ENCODE assay signal across 32 cellular contexts in the genomic region with DNA sequence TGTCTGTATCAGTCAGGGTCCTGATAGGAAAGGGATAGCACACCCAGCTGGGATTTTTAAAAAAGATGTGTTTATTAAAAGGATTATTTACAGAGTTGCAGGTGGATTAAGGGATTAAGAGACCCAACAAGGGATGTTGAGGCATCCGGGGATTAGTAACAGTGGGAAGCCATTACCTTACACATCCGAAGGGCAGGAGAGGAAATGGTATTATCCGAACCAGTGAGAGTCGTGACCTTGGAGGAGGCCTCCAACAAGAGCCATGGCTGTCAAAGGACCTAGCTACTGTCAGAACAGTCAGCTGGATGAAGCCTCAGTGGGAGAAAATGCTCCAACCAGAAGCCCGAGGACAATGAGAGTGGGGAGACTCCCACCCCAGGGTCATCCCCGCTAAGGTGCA.
"Had no signal": no experiment of that assay in that cellular context is flagged by ENCODE, and none has a peak within 500 bp of the region (broad histone marks: within the 10 kb centered on the region; RNA-seq: fewer than 3 reads in every experiment).

No MANE protein-coding gene starts in this region.

- H3K27ac ChIP-seq: brain microvascular endothelial cell, coronary artery, epithelial cell of prostate, esophagus squamous epithelium, gastroesophageal sphincter, heart right ventricle, hepatocyte had no signal

- H3K79me2 ChIP-seq: hepatocyte had no signal

- ATAC-seq: activated CD8-positive, alpha-beta memory T cell treated with anti-CD3 and anti-CD28 coated beads, Interleukin-2, amount 10 ng/mL, durations not matched to agents 7 days and 5 days; activated CD8-positive, alpha-beta T cell treated with anti-CD3 and anti-CD28 coated beads, Interleukin-2, amount 10 ng/mL, durations not matched to agents 7 days and 5 days; activated naive CD4-positive, alpha-beta T cell treated with anti-CD3 and anti-CD28 coated beads, Interleukin-2, amount 50 U/mL, for 72 hours; effector memory CD8-positive, alpha-beta T cell; gastroesophageal sphincter; heart right ventricle; T-helper 17 cell had no signal

- H3K9me3 Mint-ChIP-seq: central memory CD8-positive, alpha-beta T cell had no signal

- H3K4me3 Mint-ChIP-seq: activated CD8-positive, alpha-beta memory T cell treated with anti-CD3 and anti-CD28 coated beads, Interleukin-2, amount 10 ng/mL, durations not matched to agents 7 days and 5 days; activated CD8-positive, alpha-beta T cell treated with anti-CD3 and anti-CD28 coated beads, Interleukin-2, amount 10 ng/mL, durations not matched to agents 7 days and 5 days; activated naive CD4-positive, alpha-beta T cell treated with anti-CD3 and anti-CD28 coated beads for 36 hours; activated naive CD8-positive, alpha-beta T cell treated with anti-CD3 and anti-CD28 coated beads, Interleukin-2, amount 10 ng/mL, durations not matched to agents 7 days and 5 days; activated T-helper 1 cell treated with anti-CD3 and anti-CD28 coated beads, Interleukin-12 subunit alpha, Interleukin-12 subunit beta, Interleukin-2, Interleukin-4 antibody, amounts not matched to agents 30 ng/mL and 10 ng/mL and 1 ng/mL, durations not matched to agents 14 hours and 24 hours and 36 hours; central memory CD8-positive, alpha-beta T cell; dendritic cell treated with granulocyte-macrophage colony-stimulating factor and Interleukin-4, amounts not matched to agents 40 ng/mL and 50 ng/mL, for 4 days; effector memory CD8-positive, alpha-beta T cell; T-helper 17 cell; T-helper 2 cell treated with Interferon-gamma antibody and Interleukin-4, amounts not matched to agents 5 μg/mL and 100 μg/mL, for 36 hours had no signal

- H3K27ac Mint-ChIP-seq: activated CD8-positive, alpha-beta memory T cell treated with anti-CD3 and anti-CD28 coated beads, Interleukin-2, amount 10 ng/mL, durations not matched to agents 7 days and 5 days; activated CD8-positive, alpha-beta T cell treated with anti-CD3 and anti-CD28 coated beads, Interleukin-2, amount 10 ng/mL, durations not matched to agents 7 days and 5 days; activated naive CD4-positive, alpha-beta T cell treated with anti-CD3 and anti-CD28 coated beads for 36 hours; activated naive CD4-positive, alpha-beta T cell treated with anti-CD3 and anti-CD28 coated beads, Interleukin-2, amount 50 U/mL, for 72 hours; activated naive CD8-positive, alpha-beta T cell treated with anti-CD3 and anti-CD28 coated beads, Interleukin-2, amount 10 ng/mL, durations not matched to agents 7 days and 5 days; activated T-helper 1 cell treated with anti-CD3 and anti-CD28 coated beads, Interleukin-12 subunit alpha, Interleukin-12 subunit beta, Interleukin-2, Interleukin-4 antibody, amounts not matched to agents 30 ng/mL and 10 ng/mL and 1 ng/mL, durations not matched to agents 14 hours and 24 hours and 36 hours; activated T-helper 2 cell treated with anti-CD3 and anti-CD28 coated beads, Interferon-gamma antibody, Interleukin-2, Interleukin-4, amounts not matched to agents 10 μg/mL and 5 μg/mL and 100 μg/mL, durations not matched to agents 14 hours and 24 hours and 36 hours; dendritic cell treated with granulocyte-macrophage colony-stimulating factor and Interleukin-4, amounts not matched to agents 40 ng/mL and 50 ng/mL, for 4 days; effector memory CD8-positive, alpha-beta T cell; T-helper 17 cell; T-helper 2 cell treated with Interferon-gamma antibody and Interleukin-4, amounts not matched to agents 5 μg/mL and 100 μg/mL, for 36 hours had no signal

- H3K4me1 ChIP-seq: esophagus squamous epithelium, gastroesophageal sphincter, heart right ventricle had no signal

- H3K36me3 Mint-ChIP-seq: activated naive CD4-positive, alpha-beta T cell treated with anti-CD3 and anti-CD28 coated beads, Interleukin-2, amount 50 U/mL, for 72 hours had no signal

- H3K27me3 Mint-ChIP-seq: central memory CD8-positive, alpha-beta T cell; dendritic cell treated with granulocyte-macrophage colony-stimulating factor and Interleukin-4, amounts not matched to agents 40 ng/mL and 50 ng/mL, for 4 days; effector memory CD8-positive, alpha-beta T cell had no signal

- H3K4me3 ChIP-seq: coronary artery, esophagus squamous epithelium, gastroesophageal sphincter, heart right ventricle, hepatocyte had no signal

- H2AFZ ChIP-seq: hepatocyte had no signal

- DNase-seq: activated CD4-positive, alpha-beta T cell treated with anti-CD3 and anti-CD28 coated beads for 48 hours; activated CD4-positive, alpha-beta T cell treated with anti-CD3 and anti-CD28 coated beads, Interleukin-2, amount 50 U/mL, for 1 hour; activated CD4-positive, alpha-beta T cell treated with anti-CD3 and anti-CD28 coated beads, Interleukin-2, amount 50 U/mL, for 48 hours; activated CD8-positive, alpha-beta memory T cell treated with anti-CD3 and anti-CD28 coated beads, Interleukin-2, amount 10 ng/mL, durations not matched to agents 7 days and 5 days; activated CD8-positive, alpha-beta memory T cell treated with anti-CD3 and anti-CD28 coated beads, Interleukin-2, amount 50 U/mL, for 4 hours; activated CD8-positive, alpha-beta T cell treated with anti-CD3 and anti-CD28 coated beads, Interleukin-2, amount 10 ng/mL, durations not matched to agents 7 days and 5 days; activated effector memory CD4-positive, alpha-beta T cell treated with anti-CD3 and anti-CD28 coated beads, Interleukin-2, amount 50 U/mL, for 16 hours; activated naive CD4-positive, alpha-beta T cell treated with anti-CD3 and anti-CD28 coated beads for 36 hours; activated naive CD8-positive, alpha-beta T cell treated with anti-CD3 and anti-CD28 coated beads, Interleukin-2, amount 10 ng/mL, durations not matched to agents 7 days and 5 days; activated T-cell treated with anti-CD3 and anti-CD28 coated beads, Interleukin-2, amount 50 U/mL, for 1 hour; activated T-cell treated with anti-CD3 and anti-CD28 coated beads, Interleukin-2, amount 50 U/mL, for 48 hours; amniotic stem cell; anterior cingulate cortex; brain microvascular endothelial cell; effector CD4-positive, alpha-beta T cell; effector memory CD8-positive, alpha-beta T cell; esophagus squamous epithelium; foreskin melanocyte; heart right ventricle; T-helper 1 cell; T-helper 17 cell; T1000 had no signal

- H3K36me3 ChIP-seq: brain microvascular endothelial cell, esophagus squamous epithelium, gastroesophageal sphincter, heart right ventricle had no signal

- H3K4me1 Mint-ChIP-seq: activated CD8-positive, alpha-beta memory T cell treated with anti-CD3 and anti-CD28 coated beads, Interleukin-2, amount 10 ng/mL, durations not matched to agents 7 days and 5 days; activated naive CD8-positive, alpha-beta T cell treated with anti-CD3 and anti-CD28 coated beads, Interleukin-2, amount 10 ng/mL, durations not matched to agents 7 days and 5 days; central memory CD8-positive, alpha-beta T cell; T-helper 17 cell had no signal

- H3K9me3 ChIP-seq: esophagus squamous epithelium, gastroesophageal sphincter had no signal

- H3K27me3 ChIP-seq: brain microvascular endothelial cell, esophagus squamous epithelium, gastroesophageal sphincter, heart right ventricle, hepatocyte had no signal

- H3K4me2 ChIP-seq: hepatocyte had no signal
